In genomic region chr11:100769165-100769564, GRCh38 we compare ENCODE assay signal across 1 cellular context.
TF ChIP-seq lines count a peak whose summit lies in the region.

No MANE protein-coding gene starts in this region.

TF ChIP-seq in IMR-90, 13 proteins besides CTCF, POLR2A, EP300 and RAD21:
- no peak for TF ChIP-seq FOS (IDR thresholded peaks at IDR 0.05; ENCODE audit: low read depth, low read length)
- no peak for TF ChIP-seq MAZ (IDR thresholded peaks at IDR 0.05; ENCODE audit: borderline replicate concordance, low read depth, low read length)
- no peak for TF ChIP-seq RFX5 (IDR thresholded peaks at IDR 0.05; ENCODE audit: low read depth, low read length)
- TF ChIP-seq MXI1 (IDR thresholded peaks at IDR 0.05; ENCODE audit: borderline replicate concordance, low read depth, low read length) = no peak
- TF ChIP-seq CHD1 (IDR thresholded peaks at IDR 0.05; ENCODE audit: low read depth, low read length) = no peak
- no peak for TF ChIP-seq BHLHE40 (IDR thresholded peaks at IDR 0.05; ENCODE audit: low read depth, low read length)
- TF ChIP-seq CEBPB (IDR thresholded peaks at IDR 0.05; ENCODE audit: low read depth, low read length) = no peak
